Comparison of ENCODE assay signal across 1 cellular context in the genomic region with DNA sequence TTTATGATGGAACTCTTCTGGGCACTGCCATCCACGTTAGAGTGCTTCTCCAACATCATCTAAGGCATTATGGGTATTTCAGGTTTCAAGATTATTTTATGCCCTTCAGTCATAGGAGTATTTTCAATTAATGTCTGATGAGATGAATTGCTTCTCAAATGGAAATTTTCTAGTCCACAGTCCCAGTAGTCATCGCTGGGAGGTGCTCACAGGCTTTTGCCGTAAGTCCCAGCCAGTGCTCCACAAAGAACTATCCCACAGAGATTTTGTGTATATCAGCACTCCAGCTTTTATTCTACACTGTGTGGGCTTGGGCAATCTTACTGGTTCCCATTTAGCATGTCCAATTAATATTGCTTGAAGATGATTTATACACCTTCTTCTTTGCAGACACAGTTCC.
TF ChIP-seq lines count a peak whose summit lies in the region.

No MANE protein-coding gene starts in this region.

TF ChIP-seq in K562, 482 proteins besides CTCF, POLR2A, EP300 and RAD21 (continued from another document):
- TF ChIP-seq FOXA3 (CRISPR knock-in tag; conservative IDR thresholded peaks at IDR 0.05 in 1 of 2, IDR thresholded peaks at IDR 0.05 in 1 of 2) (no peak), TOE1 (IDR thresholded peaks at IDR 0.05; ENCODE audit: borderline replicate concordance) (no peak), TOE1 (CRISPR knock-in tag; IDR thresholded peaks at IDR 0.05; ENCODE audit: borderline replicate concordance, low read depth) (no peak), CAMTA2 (CRISPR knock-in tag; conservative IDR thresholded peaks at IDR 0.05) (no peak)
TF ChIP-seq in K562: peak in this region for 0.
